15 cellular contexts compared by ENCODE assay signal in the genomic region with DNA sequence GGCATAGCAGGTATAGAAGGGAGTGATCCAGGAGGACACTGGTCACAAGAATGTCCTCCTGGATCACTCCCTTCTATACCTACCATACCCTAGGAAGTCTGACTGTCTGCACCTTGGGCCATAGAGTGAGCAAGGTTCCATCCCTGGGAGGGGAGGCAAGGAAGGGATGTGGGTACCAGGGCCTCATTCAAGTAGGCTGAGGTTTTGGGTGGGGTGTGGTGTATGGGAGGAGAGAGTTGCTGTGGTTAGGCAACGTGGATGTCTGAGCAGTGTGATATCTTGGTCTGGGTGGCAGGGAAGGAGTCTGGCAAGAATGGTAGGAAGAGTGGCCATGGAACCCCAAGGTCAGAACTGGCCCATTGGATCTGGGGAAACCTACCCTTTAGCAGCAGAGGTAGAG. TPM values are rescaled to one million over a fixed set of nuclear protein-coding genes. Genes with fewer than 3 reads are reported as not detected.
A peak's percentile ranks its signal among the peaks of the same experiment; 100 is the strongest.
DNase-seq lines count a peak whose midpoint lies in the region; ATAC-seq and TF ChIP-seq lines count a peak whose summit lies in the region.
"Had no signal": no experiment of that assay in that cellular context is flagged by ENCODE, and none has a peak within 500 bp of the region (broad histone marks: within the 10 kb centered on the region; RNA-seq: fewer than 3 reads in every experiment).

No MANE protein-coding gene starts in this region.

- H3K4me1 ChIP-seq in naive thymus-derived CD4-positive, alpha-beta T cell (ENCODE audit: control insufficient read depth in 2 of 2, insufficient read depth in 2 of 2, low read length in 2 of 2) = peaks cover 29 to 83% of the 10 kb centered on the region in 2 donors
- no peaks in the 10 kb centered on the region for H3K4me1 ChIP-seq in uterus

- H3K27ac Mint-ChIP-seq in activated T-cell treated with anti-CD3 and anti-CD28 coated beads, Interleukin-2, amount 50 U/mL, for 72 hours = no peak overlapping the region
- peak overlapping the region; percentile 19 to 93 (median 82) for H3K27ac Mint-ChIP-seq in naive thymus-derived CD4-positive, alpha-beta T cell

- H3K9me3 ChIP-seq in naive thymus-derived CD4-positive, alpha-beta T cell (ENCODE audit: control insufficient read depth in 2 of 3, low read length in 3 of 3) = no peaks in the 10 kb centered on the region
- H3K9me3 ChIP-seq in uterus = no peaks in the 10 kb centered on the region

- CTCF ChIA-PET in naive thymus-derived CD4-positive, alpha-beta T cell (lab: Charles Lee) = interaction anchor here (0.7 to 1.1 kb wide), 2 partner anchors 11 to 12 kb away, joined by 3 to 4 read pairs; no protein-coding TSS in a partner anchor

- peak; percentile 51 for ATAC-seq in GM18498 (IDR thresholded peaks at IDR 0.05; ENCODE audit: unreplicated experiment)
- peak; percentile 37 for ATAC-seq in GM21825 (IDR thresholded peaks at IDR 0.05; ENCODE audit: unreplicated experiment)
- peak; percentile 86 to 91 for ATAC-seq in activated T-cell treated with anti-CD3 and anti-CD28 coated beads, Interleukin-2, amount 50 U/mL, for 72 hours (replicated peaks in 1 of 2)
- peak; percentile 95 for ATAC-seq in naive thymus-derived CD4-positive, alpha-beta T cell
- no peak for ATAC-seq in GM19351 (IDR thresholded peaks at IDR 0.05; ENCODE audit: unreplicated experiment)

- H3K4me3 ChIP-seq in naive thymus-derived CD4-positive, alpha-beta T cell (ENCODE audit: low read length) = peak overlapping the region; percentile 1
- no peak overlapping the region for H3K4me3 ChIP-seq in uterus
- no peak overlapping the region for H3K4me3 ChIP-seq in H7 (ENCODE audit: insufficient read depth, low read depth, low read length)

- no peak for TF ChIP-seq CTCF in uterus (IDR thresholded peaks at IDR 0.05)

- peaks cover 0 to 2% of the 10 kb centered on the region in 2 donors for H3K36me3 Mint-ChIP-seq in activated T-cell treated with anti-CD3 and anti-CD28 coated beads, Interleukin-2, amount 50 U/mL, for 72 hours (ENCODE audit: insufficient read depth in 2 of 2)
- H3K36me3 Mint-ChIP-seq in naive thymus-derived CD4-positive, alpha-beta T cell = peaks cover 0 to 11% (median 0%) of the 10 kb centered on the region in 5 donors

- peak overlapping the region; percentile 5 to 6 for H3K4me3 Mint-ChIP-seq in activated T-cell treated with anti-CD3 and anti-CD28 coated beads, Interleukin-2, amount 50 U/mL, for 72 hours
- H3K4me3 Mint-ChIP-seq in naive thymus-derived CD4-positive, alpha-beta T cell = peak overlapping the region; percentile 54 to 89 (median 76)

- intact Hi-C loops in naive thymus-derived CD4-positive, alpha-beta T cell (cut with micrococcal nuclease) = loop anchor here in 1 of 2 donors (1.0 to 5.0 kb wide), 3 partner anchors 11 to 1295 kb away; partner anchors contain the start of genes FHIP1B and PPFIBP2
- intact Hi-C loops in uterus (cut with DNase I; ENCODE audit: low total_unique reads) = no loop called here

- H3K27ac ChIP-seq in naive thymus-derived CD4-positive, alpha-beta T cell (ENCODE audit: low read depth, low read length) = no peak overlapping the region
- no peak overlapping the region for H3K27ac ChIP-seq in uterus
- H3K27ac ChIP-seq: C4-2B, HL-60 had no signal

- no peaks in the 10 kb centered on the region for H3K36me3 ChIP-seq in naive thymus-derived CD4-positive, alpha-beta T cell (ENCODE audit: control insufficient read depth in 2 of 3, insufficient read depth in 3 of 3, low read length in 3 of 3)
- no peaks in the 10 kb centered on the region for H3K36me3 ChIP-seq in uterus
- H3K36me3 ChIP-seq in H7 (replicated peaks; ENCODE audit: control insufficient read depth, insufficient read depth, low read length) = no peaks in the 10 kb centered on the region

- peaks cover 60% of the 10 kb centered on the region for H3K4me1 Mint-ChIP-seq in activated T-cell treated with anti-CD3 and anti-CD28 coated beads, Interleukin-2, amount 50 U/mL, for 72 hours (ENCODE audit: low read depth)
- peaks cover 2 to 76% (median 52%) of the 10 kb centered on the region in 7 donors for H3K4me1 Mint-ChIP-seq in naive thymus-derived CD4-positive, alpha-beta T cell

- no peak for TF ChIP-seq POLR2A in uterus (IDR thresholded peaks at IDR 0.05)

- DNase-seq in activated T-cell treated with anti-CD3 and anti-CD28 coated beads, Interleukin-2, amount 50 U/mL, for 72 hours = peak; percentile 34 to 38
- peak in 8 of 9 donors; percentile 18 to 81 (median 68) for DNase-seq in naive thymus-derived CD4-positive, alpha-beta T cell
- DNase-seq in putamen (ENCODE audit: low spot score) = no peak
- no peak for DNase-seq in uterus
- DNase-seq in H7 = no peak
- DNase-seq: glutamatergic neuron, kidney glomerular epithelial cell, NCI-H187 treated with DMSO at 0.1 percent for 48 hours had no signal

- no peaks in the 10 kb centered on the region for H3K27me3 Mint-ChIP-seq in activated T-cell treated with anti-CD3 and anti-CD28 coated beads, Interleukin-2, amount 50 U/mL, for 72 hours (ENCODE audit: low read depth)
- H3K27me3 Mint-ChIP-seq in naive thymus-derived CD4-positive, alpha-beta T cell = peaks cover 0 to 6% (median 0%) of the 10 kb centered on the region in 5 donors

- no peaks in the 10 kb centered on the region for H3K9me3 Mint-ChIP-seq in activated T-cell treated with anti-CD3 and anti-CD28 coated beads, Interleukin-2, amount 50 U/mL, for 72 hours
- no peaks in the 10 kb centered on the region for H3K9me3 Mint-ChIP-seq in naive thymus-derived CD4-positive, alpha-beta T cell

- POLR2A ChIA-PET in naive thymus-derived CD4-positive, alpha-beta T cell (lab: Charles Lee) = interaction anchor here (1.0 to 6.8 kb wide), 3 partner anchors 9 to 14 kb away, joined by 5 to 45 read pairs (median 9); partner anchors contain the start of gene PPFIBP2

- no peaks in the 10 kb centered on the region for H3K27me3 ChIP-seq in naive thymus-derived CD4-positive, alpha-beta T cell (ENCODE audit: control insufficient read depth in 2 of 2, insufficient read depth in 2 of 2, low read length in 2 of 2)
- H3K27me3 ChIP-seq in uterus = no peaks in the 10 kb centered on the region
- no peaks in the 10 kb centered on the region; the same call in 1 of the 2 replicates for H3K27me3 ChIP-seq in H7 (ENCODE audit: control insufficient read depth, insufficient read depth, low read length)

RNA-seq across cellular contexts. Expression of gene PPFIBP2, which starts 13.2 kb away (rescaled TPM):
- 10 to 100 TPM; 27.5 to 30.6 TPM for total RNA-seq in activated T-cell treated with anti-CD3 and anti-CD28 coated beads, Interleukin-2, amount 50 U/mL, for 72 hours
- total RNA-seq in naive thymus-derived CD4-positive, alpha-beta T cell = 10 to 100 TPM in 4 of 5 experiments, 1 to 10 TPM in 1; 5.7 to 55.6 (median 45.9) TPM
- polyA plus RNA-seq in naive thymus-derived CD4-positive, alpha-beta T cell = 10 to 100 TPM in 1 of 2 donors, 1 to 10 TPM in 1; 7.0 to 29.4 TPM
- 10 to 100 TPM in 3 of 4 donors, 1 to 10 TPM in 1; 2.1 to 36.2 (median 15.2) TPM for total RNA-seq in uterus
- total RNA-seq in H7 (2014; rRNA removed; shearing (Covaris generic)) = 6.9 and 9.4 TPM in 2 replicates

RNA-seq across cellular contexts. Expression of gene OLFML1, which starts 41.7 kb away (rescaled TPM):
- not detected for total RNA-seq in activated T-cell treated with anti-CD3 and anti-CD28 coated beads, Interleukin-2, amount 50 U/mL, for 72 hours
- not detected for total RNA-seq in naive thymus-derived CD4-positive, alpha-beta T cell
- under 1 TPM in 1 of 2 donors, not detected in 1; 0.18 TPM for polyA plus RNA-seq in naive thymus-derived CD4-positive, alpha-beta T cell
- total RNA-seq in uterus = 100 to 1,000 TPM in 1 of 4 donors, 10 to 100 TPM in 2, 1 to 10 TPM in 1; 5.0 to 111 (median 23.8) TPM
- 2.8 TPM in 1 of 2 replicates, not detected in the other for total RNA-seq in H7 (2014; rRNA removed; shearing (Covaris generic))
- total RNA-seq: LHCN-M2, renal cortical epithelial cell had no signal

Comparison
In these comparisons a context has a peak if more than half of its experiments do, and no peak if none do; other contexts are left out.
1. DNase-seq: peak in activated T-cell treated with anti-CD3 and anti-CD28 coated beads, Interleukin-2, amount 50 U/mL, for 72 hours (2 of 2) and naive thymus-derived CD4-positive, alpha-beta T cell (8 of 9); none in putamen (single experiment), uterus (0 of 2) and H7 (single experiment).